Comparison of ENCODE assay signal across 19 cellular contexts in genomic region chr16:11409398-11409797, GRCh38.
"Had no signal": no experiment of that assay in that cellular context is flagged by ENCODE, and none has a peak within 500 bp of the region (broad histone marks: within the 10 kb centered on the region; RNA-seq: fewer than 3 reads in every experiment).

No MANE protein-coding gene starts in this region.

- H3K9me3 ChIP-seq: heart right ventricle, tibial artery, uterus had no signal

- H3K4me1 ChIP-seq: uterus had no signal

- H3K36me3 Mint-ChIP-seq: activated naive CD8-positive, alpha-beta T cell; natural killer cell had no signal

- H3K9me3 Mint-ChIP-seq: activated CD4-positive, alpha-beta T cell treated with anti-CD3 and anti-CD28 coated beads, Interleukin-2, amount 10 ng/mL, durations not matched to agents 7 days and 5 days; central memory CD8-positive, alpha-beta T cell; natural killer cell; stimulated activated naive B cell treated with anti-CD40 and anti-IgM and Interleukin-4, amounts not matched to agents 10 μg/mL and 1 μg/mL and 100 μg/mL, for 72 hours; T-helper 2 cell treated with Interferon-gamma antibody and Interleukin-4, amounts not matched to agents 5 μg/mL and 100 μg/mL, for 36 hours had no signal

- H3K27ac ChIP-seq: brain microvascular endothelial cell, heart right ventricle, tibial artery, uterus had no signal

- H3K27ac Mint-ChIP-seq: activated CD4-positive, alpha-beta T cell treated with anti-CD3 and anti-CD28 coated beads, Interleukin-2, amount 10 ng/mL, durations not matched to agents 7 days and 5 days; activated naive CD8-positive, alpha-beta T cell; natural killer cell; stimulated activated naive B cell treated with anti-CD40 and anti-IgM and Interleukin-4, amounts not matched to agents 10 μg/mL and 1 μg/mL and 100 μg/mL, for 72 hours; T-helper 2 cell treated with Interferon-gamma antibody and Interleukin-4, amounts not matched to agents 5 μg/mL and 100 μg/mL, for 36 hours had no signal

- H3K4me3 ChIP-seq: heart right ventricle, skin epidermis, tibial artery, uterus had no signal

- H3K36me3 ChIP-seq: brain microvascular endothelial cell, heart right ventricle, tibial artery, uterus had no signal

- DNase-seq: activated CD4-positive, alpha-beta T cell treated with anti-CD3 and anti-CD28 coated beads, Interleukin-2, amount 10 ng/mL, durations not matched to agents 7 days and 5 days; activated CD8-positive, alpha-beta memory T cell treated with anti-CD3 and anti-CD28 coated beads for 24 hours; activated gamma-delta T cell treated with Interleukin-2 at 50 U/mL for 16 hours; brain microvascular endothelial cell; cortex of kidney; effector memory CD4-positive, alpha-beta T cell; heart right ventricle; islet precursor cell; natural killer cell; stimulated activated CD4-positive, alpha-beta T cell treated with anti-CD3 and anti-CD28 coated beads, Interleukin-15, amount 100 ng/mL, for 24 hours; stimulated activated CD4-positive, alpha-beta T cell treated with anti-CD3 and anti-CD28 coated beads, Interleukin-4, amount 100 ng/mL, for 1 hour; stimulated activated naive B cell treated with anti-CD40 and anti-IgM and Interleukin-4, amounts not matched to agents 10 μg/mL and 1 μg/mL and 100 μg/mL, for 72 hours; tibial artery; uterus had no signal

- H3K27me3 ChIP-seq: brain microvascular endothelial cell, heart right ventricle, tibial artery, uterus had no signal

- ATAC-seq: heart right ventricle; left lobe of liver; natural killer cell; stimulated activated naive B cell treated with anti-CD40 and anti-IgM and Interleukin-4, amounts not matched to agents 10 μg/mL and 1 μg/mL and 100 μg/mL, for 72 hours had no signal

- H3K27me3 Mint-ChIP-seq: activated CD4-positive, alpha-beta T cell treated with anti-CD3 and anti-CD28 coated beads, Interleukin-2, amount 10 ng/mL, durations not matched to agents 7 days and 5 days; activated naive CD8-positive, alpha-beta T cell; central memory CD8-positive, alpha-beta T cell; stimulated activated naive B cell treated with anti-CD40 and anti-IgM and Interleukin-4, amounts not matched to agents 10 μg/mL and 1 μg/mL and 100 μg/mL, for 72 hours had no signal

- H3K4me3 Mint-ChIP-seq: activated CD4-positive, alpha-beta T cell treated with anti-CD3 and anti-CD28 coated beads, Interleukin-2, amount 10 ng/mL, durations not matched to agents 7 days and 5 days; activated naive CD8-positive, alpha-beta T cell; central memory CD8-positive, alpha-beta T cell; natural killer cell; stimulated activated naive B cell treated with anti-CD40 and anti-IgM and Interleukin-4, amounts not matched to agents 10 μg/mL and 1 μg/mL and 100 μg/mL, for 72 hours; T-helper 2 cell treated with Interferon-gamma antibody and Interleukin-4, amounts not matched to agents 5 μg/mL and 100 μg/mL, for 36 hours had no signal
